ENCODE assay signal across 23 cellular contexts in the genomic region with DNA sequence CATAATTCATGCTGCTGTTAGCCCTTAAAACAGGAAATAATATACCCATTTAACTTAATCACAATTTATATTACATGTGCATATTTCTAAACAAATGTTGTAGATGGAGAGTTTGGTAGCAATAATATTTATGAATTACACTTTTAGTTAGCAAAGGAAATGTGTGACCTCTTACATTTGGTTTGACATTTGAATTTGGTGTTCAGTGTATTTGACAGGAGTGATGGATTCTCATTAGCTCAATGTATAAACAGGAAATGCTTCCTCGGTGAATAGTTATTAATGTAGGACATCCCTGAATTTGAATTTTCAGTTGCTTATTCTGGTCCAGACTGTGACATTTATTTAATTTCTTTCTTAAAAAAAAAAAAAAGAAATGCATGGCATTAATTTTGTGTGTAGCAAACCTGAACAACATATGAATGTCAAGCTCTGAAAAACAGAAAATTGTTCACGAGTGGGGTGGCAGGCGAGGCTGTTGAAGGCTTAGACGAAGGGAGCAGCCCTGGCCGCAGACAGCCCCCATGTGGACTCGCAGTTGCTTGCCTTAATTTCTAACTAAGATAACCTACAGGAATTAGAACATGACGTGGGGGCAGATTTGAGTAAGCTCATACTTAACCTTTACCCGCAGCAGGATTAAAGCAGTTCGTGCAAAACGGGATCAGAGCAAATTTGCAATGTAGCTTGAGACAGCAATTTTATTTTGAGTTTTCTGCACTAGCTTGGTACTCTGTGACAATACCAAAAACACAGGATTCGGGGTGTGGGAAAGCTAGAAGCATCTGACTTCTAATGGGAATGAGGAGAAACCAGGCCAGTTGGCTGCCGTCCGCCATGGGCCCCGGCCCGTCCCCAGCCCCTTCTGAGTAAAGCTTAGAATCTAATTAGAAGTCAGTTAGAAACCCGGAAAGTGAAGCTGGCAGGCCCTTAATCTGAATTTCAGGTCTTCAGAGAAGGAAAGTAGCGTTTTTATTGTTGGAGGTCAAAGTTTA.
A peak's percentile ranks its signal among the peaks of the same experiment; 100 is the strongest.
DNase-seq lines count a peak whose midpoint lies in the region; ATAC-seq and TF ChIP-seq lines count a peak whose summit lies in the region.
"Had no signal": no experiment of that assay in that cellular context is flagged by ENCODE, and none has a peak within 500 bp of the region (broad histone marks: within the 10 kb centered on the region; RNA-seq: fewer than 3 reads in every experiment).

No MANE protein-coding gene starts in this region.

- H3K9me3 Mint-ChIP-seq in Caco-2 (ENCODE audit: unreplicated experiment) = peaks cover 3% of the 10 kb centered on the region

- no peaks in the 10 kb centered on the region for H3K27me3 Mint-ChIP-seq in Caco-2 (ENCODE audit: insufficient read depth, unreplicated experiment)

- H3K4me1 Mint-ChIP-seq in Caco-2 (ENCODE audit: low read depth, unreplicated experiment) = peaks cover 39% of the 10 kb centered on the region
- H3K4me1 Mint-ChIP-seq: activated CD8-positive, alpha-beta memory T cell treated with anti-CD3 and anti-CD28 coated beads, Interleukin-2, amount 10 ng/mL, durations not matched to agents 7 days and 5 days; activated naive CD8-positive, alpha-beta T cell treated with anti-CD3 and anti-CD28 coated beads for 36 hours; activated T-helper 17 cell treated with anti-CD3 and anti-CD28 coated beads, Interleukin-2, amount 50 U/mL, for 72 hours; CD14-positive monocyte had no signal

- H3K4me1 ChIP-seq in Caco-2 = peaks cover 41% of the 10 kb centered on the region
- H3K4me1 ChIP-seq in esophagus squamous epithelium = peaks cover 8 to 59% (median 20%) of the 10 kb centered on the region in 3 donors
- H3K4me1 ChIP-seq: left lung had no signal

- peak overlapping the region; percentile 46 for H3K4me3 Mint-ChIP-seq in Caco-2 (ENCODE audit: unreplicated experiment)
- H3K4me3 Mint-ChIP-seq: activated CD8-positive, alpha-beta memory T cell treated with anti-CD3 and anti-CD28 coated beads, Interleukin-2, amount 10 ng/mL, durations not matched to agents 7 days and 5 days; activated naive CD8-positive, alpha-beta T cell treated with anti-CD3 and anti-CD28 coated beads for 36 hours; activated T-helper 17 cell treated with anti-CD3 and anti-CD28 coated beads, Interleukin-2, amount 50 U/mL, for 72 hours; CD14-positive monocyte; effector memory CD8-positive, alpha-beta T cell had no signal

- CTCF ChIA-PET in Caco-2 (lab: Charles Lee) = interaction anchor here (1.0 kb wide), 1 partner anchor 230 kb away, joined by 3 read pairs; no protein-coding TSS in a partner anchor

- peaks cover 5% of the 10 kb centered on the region for H3K36me3 Mint-ChIP-seq in Caco-2 (ENCODE audit: insufficient read depth, unreplicated experiment)
- H3K36me3 Mint-ChIP-seq: activated CD8-positive, alpha-beta memory T cell treated with anti-CD3 and anti-CD28 coated beads, Interleukin-2, amount 10 ng/mL, durations not matched to agents 7 days and 5 days; activated naive CD8-positive, alpha-beta T cell treated with anti-CD3 and anti-CD28 coated beads for 36 hours; brain; CD14-positive monocyte had no signal

- peak; percentile 44 for ATAC-seq in sciatic nerve
- no peak for ATAC-seq in HG02885 (IDR thresholded peaks at IDR 0.05; ENCODE audit: poor library complexity, unreplicated experiment)
- no peak for ATAC-seq in HG03432 (IDR thresholded peaks at IDR 0.05; ENCODE audit: unreplicated experiment)
- ATAC-seq: activated CD8-positive, alpha-beta memory T cell treated with anti-CD3 and anti-CD28 coated beads, Interleukin-2, amount 10 ng/mL, durations not matched to agents 7 days and 5 days; activated T-helper 17 cell treated with anti-CD3 and anti-CD28 coated beads, Interleukin-2, amount 50 U/mL, for 72 hours; effector memory CD8-positive, alpha-beta T cell; GM12878; left lung; psoas muscle had no signal

- POLR2A ChIA-PET in Caco-2 (lab: Charles Lee) = interaction anchor here (0.7 to 0.8 kb wide), 2 partner anchors 18 to 360 kb away, joined by 3 read pairs; a partner anchor contains a TSS

- H3K9me3 ChIP-seq in Caco-2 (0 out of 2 replicates have a peak, but pooled peaks cover 2% of the 10 kb centered on the region), esophagus squamous epithelium (no peaks in the 10 kb centered on the region)
- H3K9me3 ChIP-seq: psoas muscle had no signal

- DNase-seq in Caco-2 (peak in 1 of 2 experiments; percentile 32), NCI-H524 (lab: John Stamatoyannopoulos, UW) (peak; percentile 36 to 62), esophagus squamous epithelium (lab: John Stamatoyannopoulos, UW) (no peak), sciatic nerve (ENCODE audit: low spot score) (no peak), NCI-H526 (lab: John Stamatoyannopoulos, UW) (no peak)
- no peak for DNase-seq in stimulated activated CD4-positive, alpha-beta T cell treated with anti-CD3 and anti-CD28 coated beads, Interleukin-2, amount 100 ng/mL, for 24 hours
- DNase-seq: ACHN; activated CD4-positive, alpha-beta T cell treated with anti-CD3 and anti-CD28 coated beads for 4 hours; activated CD8-positive, alpha-beta memory T cell treated with anti-CD3 and anti-CD28 coated beads, Interleukin-2, amount 10 ng/mL, durations not matched to agents 7 days and 5 days; activated naive CD8-positive, alpha-beta T cell treated with anti-CD3 and anti-CD28 coated beads for 36 hours; effector memory CD8-positive, alpha-beta T cell; Karpas-422; NCI-H1092; NCI-H2029 treated with DMSO at 0.1 percent for 48 hours; NCI-H446; psoas muscle had no signal

- TF ChIP-seq POLR2A in esophagus squamous epithelium (IDR thresholded peaks at IDR 0.05) = no peak

- TF ChIP-seq CTCF in Caco-2 (IDR thresholded peaks at IDR 0.05; ENCODE audit: insufficient read depth in 1 of 2, low read depth in 1 of 2, low read length in 1 of 2, severe bottlenecking in 1 of 2, unreplicated experiment in 1 of 2) = no peak
- TF ChIP-seq CTCF in esophagus squamous epithelium (IDR thresholded peaks at IDR 0.05) = no peak

- peak overlapping the region; percentile 56 for H3K27ac Mint-ChIP-seq in Caco-2 (ENCODE audit: unreplicated experiment)
- H3K27ac Mint-ChIP-seq: activated CD8-positive, alpha-beta memory T cell treated with anti-CD3 and anti-CD28 coated beads, Interleukin-2, amount 10 ng/mL, durations not matched to agents 7 days and 5 days; activated naive CD8-positive, alpha-beta T cell treated with anti-CD3 and anti-CD28 coated beads for 36 hours; activated T-helper 17 cell treated with anti-CD3 and anti-CD28 coated beads, Interleukin-2, amount 50 U/mL, for 72 hours; CD14-positive monocyte; effector memory CD8-positive, alpha-beta T cell had no signal

- H3K27me3 ChIP-seq in Caco-2 (replicated peaks; ENCODE audit: control insufficient read depth, insufficient read depth, low read length) (no peaks in the 10 kb centered on the region), esophagus squamous epithelium (no peaks in the 10 kb centered on the region)
- H3K27me3 ChIP-seq: left lung had no signal

- H3K4me3 ChIP-seq in Caco-2 (ENCODE audit: low read depth, low read length) = no peak overlapping the region
- no peak overlapping the region for H3K4me3 ChIP-seq in esophagus squamous epithelium
- H3K4me3 ChIP-seq: GM12878, left lung, psoas muscle had no signal

- peak overlapping the region; percentile 17 to 83 (median 67) for H3K27ac ChIP-seq in esophagus squamous epithelium
- H3K27ac ChIP-seq: left lung had no signal

- intact Hi-C loops in Caco-2 (cut with micrococcal nuclease; ENCODE audit: unreplicated experiment) (no loop called here), esophagus squamous epithelium (cut with DNase I) (no loop called here), sciatic nerve (cut with DNase I) (no loop called here)

- H3K36me3 ChIP-seq in Caco-2 (ENCODE audit: control insufficient read depth, insufficient read depth, low read length) (no peaks in the 10 kb centered on the region), esophagus squamous epithelium (no peaks in the 10 kb centered on the region)
- H3K36me3 ChIP-seq: left lung had no signal

- BruUV-seq in Caco-2 (replicated peaks; lab: Mats Ljungman, UMichigan) = no TSS peak

- WGBS in esophagus squamous epithelium, 2 donors = 74 to 78% methylated on average over 17 of the region's 17 CpGs

Comparison
In these comparisons a context has a peak if more than half of its experiments do, and no peak if none do; other contexts are left out.
1. DNase-seq: peak in NCI-H524 (2 of 2); none in esophagus squamous epithelium (single experiment), sciatic nerve (single experiment), stimulated activated CD4-positive, alpha-beta T cell treated with anti-CD3 and anti-CD28 coated beads, Interleukin-2, amount 100 ng/mL, for 24 hours (0 of 2) and NCI-H526 (0 of 2).